Comparison of ENCODE assay signal across 2 cellular contexts in the genomic region with DNA sequence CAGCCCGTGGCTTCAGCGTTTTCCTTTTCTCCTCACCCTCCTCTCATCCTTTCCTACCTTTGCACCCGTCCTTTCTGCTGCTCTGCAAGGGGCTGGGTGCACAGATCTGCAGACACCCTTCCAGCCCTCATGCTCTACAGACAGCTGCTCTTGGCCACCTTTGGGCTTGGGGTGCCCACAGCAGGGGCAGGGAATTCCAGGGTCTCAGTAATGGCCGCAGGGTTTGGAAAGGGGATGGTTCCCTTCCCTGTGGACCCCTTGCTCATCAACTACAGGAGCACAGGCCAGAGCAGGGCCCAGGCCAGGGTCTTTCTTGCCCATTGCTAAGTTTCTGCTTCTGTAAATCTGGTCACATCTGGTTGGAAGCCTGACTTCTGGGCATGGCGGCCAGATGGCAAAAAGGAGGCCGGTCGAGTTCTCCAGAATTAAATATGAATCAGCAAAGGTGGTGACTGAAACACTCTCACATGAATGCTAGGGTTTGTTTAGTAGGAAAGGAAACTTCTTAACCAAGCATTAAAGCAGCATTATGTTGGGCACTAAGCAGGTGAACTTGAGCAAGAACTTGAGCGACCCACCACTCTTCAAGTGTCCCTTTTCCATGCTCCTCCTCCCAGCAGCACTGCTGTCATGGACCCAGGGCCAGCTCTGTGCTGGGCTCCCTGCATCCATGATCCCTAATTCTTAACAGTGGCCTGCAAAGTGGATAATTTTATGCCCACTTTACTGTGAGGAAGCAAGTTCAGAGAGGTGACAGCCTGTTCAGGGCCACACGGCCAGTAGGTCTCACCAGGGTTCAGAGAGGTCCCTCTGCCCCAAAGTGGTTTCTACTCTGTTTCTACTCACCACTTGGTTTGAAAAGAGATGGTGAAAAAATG.
TF ChIP-seq lines count a peak whose summit lies in the region.

No MANE protein-coding gene starts in this region.

TF ChIP-seq in IMR-90, 13 proteins besides CTCF, POLR2A, EP300 and RAD21:
- TF ChIP-seq CEBPB (IDR thresholded peaks at IDR 0.05; ENCODE audit: low read depth, low read length), result no peak
- no peak for TF ChIP-seq CHD1 (IDR thresholded peaks at IDR 0.05; ENCODE audit: low read depth, low read length)
- TF ChIP-seq MAZ (IDR thresholded peaks at IDR 0.05; ENCODE audit: borderline replicate concordance, low read depth, low read length), result no peak
- TF ChIP-seq SMC3 (IDR thresholded peaks at IDR 0.05; ENCODE audit: low read depth, low read length), result no peak
- TF ChIP-seq FOS (IDR thresholded peaks at IDR 0.05; ENCODE audit: low read depth, low read length), result no peak
- no peak for TF ChIP-seq NFE2L2 (IDR thresholded peaks at IDR 0.05; ENCODE audit: low read depth, low read length)
TF ChIP-seq in IMR-90: peak in this region for 0.

TF ChIP-seq in endothelial cell of umbilical vein, 7 proteins besides CTCF, POLR2A, EP300 and RAD21:
- TF ChIP-seq GATA2 (IDR thresholded peaks at IDR 0.05; ENCODE audit: insufficient read depth, insufficient read length, low read depth, low read length), result no peak
- TF ChIP-seq MYC (IDR thresholded peaks at IDR 0.05; ENCODE audit: low read depth, low read length), result no peak
- TF ChIP-seq FOS (IDR thresholded peaks at IDR 0.05; ENCODE audit: borderline replicate concordance, insufficient read depth, low read length), result no peak
- TF ChIP-seq EZH2 (IDR thresholded peaks at IDR 0.05; ENCODE audit: borderline replicate concordance, low read depth, low read length, severe bottlenecking), result no peak
- TF ChIP-seq POLR2AphosphoS5 (IDR thresholded peaks at IDR 0.05; ENCODE audit: insufficient read depth, low read depth, low read length), result no peak
- TF ChIP-seq, protein P1, sequence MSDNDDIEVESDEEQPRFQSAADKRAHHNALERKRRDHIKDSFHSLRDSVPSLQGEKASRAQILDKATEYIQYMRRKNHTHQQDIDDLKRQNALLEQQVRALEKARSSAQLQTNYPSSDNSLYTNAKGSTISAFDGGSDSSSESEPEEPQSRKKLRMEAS (IDR thresholded peaks at IDR 0.05; ENCODE audit: insufficient read depth, insufficient read length), result no peak
- TF ChIP-seq JUN (IDR thresholded peaks at IDR 0.05; ENCODE audit: borderline replicate concordance, insufficient read depth, insufficient read length, low read depth), result no peak
